11 cellular contexts compared by ENCODE assay signal in genomic region chr1:225890346-225891228, GRCh38. TPM values are rescaled to one million over a fixed set of nuclear protein-coding genes. Genes with fewer than 3 reads are reported as not detected.
DNase-seq lines count a peak whose midpoint lies in the region; ATAC-seq, FAIRE-seq and TF ChIP-seq lines count a peak whose summit lies in the region.
"Had no signal": no experiment of that assay in that cellular context is flagged by ENCODE, and none has a peak within 500 bp of the region (broad histone marks: within the 10 kb centered on the region; RNA-seq: fewer than 3 reads in every experiment).

No MANE protein-coding gene starts in this region.

- H3K27me3 ChIP-seq in GM12878 (replicated peaks in 1 of 2; ENCODE audit: control insufficient read depth in 2 of 2, insufficient read depth in 2 of 2, low read length in 1 of 2), result no peaks in the 10 kb centered on the region
- H3K27me3 ChIP-seq in mucosa of rectum (ENCODE audit: control insufficient read depth in 2 of 2, insufficient read depth in 2 of 2, low read length in 2 of 2), result no peaks in the 10 kb centered on the region

- no peaks in the 10 kb centered on the region for H4K20me1 ChIP-seq in GM12878 (ENCODE audit: control insufficient read depth, insufficient read depth)

- no peaks in the 10 kb centered on the region for H3K4me1 Mint-ChIP-seq in activated CD8-positive, alpha-beta memory T cell treated with anti-CD3 and anti-CD28 coated beads, Interleukin-2, amount 10 ng/mL, durations not matched to agents 7 days and 5 days

- no peaks in the 10 kb centered on the region for H3K36me3 Mint-ChIP-seq in activated CD8-positive, alpha-beta memory T cell treated with anti-CD3 and anti-CD28 coated beads, Interleukin-2, amount 10 ng/mL, durations not matched to agents 7 days and 5 days

- no peak for ATAC-seq in GM12878
- no peak for ATAC-seq in HG02571 (IDR thresholded peaks at IDR 0.05; ENCODE audit: unreplicated experiment)
- no peak for ATAC-seq in activated CD8-positive, alpha-beta memory T cell treated with anti-CD3 and anti-CD28 coated beads, Interleukin-2, amount 10 ng/mL, durations not matched to agents 7 days and 5 days
- no peak for ATAC-seq in GM21390 (IDR thresholded peaks at IDR 0.05; ENCODE audit: unreplicated experiment)

- DNase-seq in H54 (ENCODE audit: insufficient read length, low spot score), result peak; percentile 37
- DNase-seq in GM12878 (ENCODE audit: low read depth, low spot score), result no peak
- DNase-seq in activated CD8-positive, alpha-beta memory T cell treated with anti-CD3 and anti-CD28 coated beads, Interleukin-2, amount 10 ng/mL, durations not matched to agents 7 days and 5 days, result no peak
- DNase-seq: activated T-cell treated with anti-CD3 and anti-CD28 coated beads for 4 hours, AML-193, DMS79, esophagus squamous epithelium, NCI-H226 had no signal

- WGBS in GM12878 (ENCODE audit: insufficient coverage, insufficient replicate concordance, low lambda C conversion rate, missing lambda C conversion rate), result 50% methylated on average over 5 of the region's 6 CpGs

- no peak overlapping the region for H2AFZ ChIP-seq in GM12878 (ENCODE audit: control insufficient read depth, low read depth, low read length)

- H3K4me3 ChIP-seq in GM12878 (no peak overlapping the region), mucosa of rectum (ENCODE audit: low read length in 2 of 2) (peak overlapping the region in 1 of 2 donors; percentile 39)
- H3K4me3 ChIP-seq: esophagus squamous epithelium had no signal

- H3K27ac ChIP-seq in GM12878 (ENCODE audit: control insufficient read depth, insufficient read depth) (no peak overlapping the region), mucosa of rectum (ENCODE audit: low read depth in 2 of 2, low read length in 2 of 2) (peak overlapping the region; percentile 89 to 95)

- FAIRE-seq in H54 (lab: Jason Lieb, UNC), result no peak
- no peak for FAIRE-seq in GM12878 (lab: Jason Lieb, UNC)

- CTCF ChIA-PET in GM12878 (lab: Yijun Ruan, JAX), result no interaction called here
- CTCF ChIA-PET in activated CD8-positive, alpha-beta memory T cell treated with anti-CD3 and anti-CD28 coated beads, Interleukin-2, amount 10 ng/mL, durations not matched to agents 7 days and 5 days (lab: Charles Lee), result interaction anchor here (1.9 kb wide), 1 partner anchor 8 kb away, joined by 7 read pairs; the partner anchor contains the start of gene TMEM63A

- no peak for TF ChIP-seq EP300 in GM12878 (IDR thresholded peaks at IDR 0.05; ENCODE audit: borderline replicate concordance in 1 of 2, control insufficient read depth in 1 of 2, low read depth in 2 of 2, low read length in 2 of 2)

- no peak for TF ChIP-seq RAD21 in GM12878 (IDR thresholded peaks at IDR 0.05; ENCODE audit: insufficient read depth, low read depth, low read length)

- H3K9me3 ChIP-seq in GM12878 (replicated peaks; ENCODE audit: control insufficient read depth, insufficient read depth, low read length) (no peaks in the 10 kb centered on the region), mucosa of rectum (ENCODE audit: control insufficient read depth in 2 of 2, low read length in 2 of 2) (no peaks in the 10 kb centered on the region)
- H3K9me3 ChIP-seq: esophagus squamous epithelium had no signal

- no peak overlapping the region for H3K27ac Mint-ChIP-seq in activated CD8-positive, alpha-beta memory T cell treated with anti-CD3 and anti-CD28 coated beads, Interleukin-2, amount 10 ng/mL, durations not matched to agents 7 days and 5 days

- H3K79me2 ChIP-seq in GM12878 (ENCODE audit: control insufficient read depth, insufficient read depth, low read length), result no peaks in the 10 kb centered on the region

- H3K36me3 ChIP-seq in GM12878 (ENCODE audit: control insufficient read depth in 2 of 2, insufficient read depth in 2 of 2, low read length in 1 of 2) (no peaks in the 10 kb centered on the region), mucosa of rectum (ENCODE audit: control insufficient read depth in 2 of 2, insufficient read depth in 2 of 2, low read length in 2 of 2) (peaks cover 0 to 2% of the 10 kb centered on the region in 2 donors)
- H3K36me3 ChIP-seq: esophagus squamous epithelium had no signal

- no peak for TF ChIP-seq CTCF in GM12878 (IDR thresholded peaks at IDR 0.05 in 2 of 3, conservative IDR thresholded peaks at IDR 0.05 in 1 of 3; ENCODE audit: control insufficient read depth in 2 of 3, extremely low read depth in 1 of 3, insufficient read depth in 1 of 3, low read depth in 3 of 3, low read length in 3 of 3)

- TF ChIP-seq POLR2A in H54 (IDR thresholded peaks at IDR 0.05; ENCODE audit: low read depth, low read length), result no peak
- TF ChIP-seq POLR2A in GM12878 (IDR thresholded peaks at IDR 0.05; ENCODE audit: low read depth, low read length), result no peak

- POLR2A ChIA-PET in GM12878 (lab: Charles Lee), result interaction anchor here (1.2 kb wide), 1 partner anchor 8 kb away, joined by 3 read pairs; no protein-coding TSS in a partner anchor

- H3K9ac ChIP-seq in GM12878 (ENCODE audit: control insufficient read depth, insufficient read depth, low read length) (no peak overlapping the region), mucosa of rectum (ENCODE audit: low read depth in 1 of 2, low read length in 2 of 2) (peak overlapping the region in 1 of 2 donors; percentile 65)

- intact Hi-C loops in GM12878 (cut with micrococcal nuclease; ENCODE audit: unreplicated experiment), result no loop called here

- no peak overlapping the region for H3K4me2 ChIP-seq in GM12878 (ENCODE audit: control insufficient read depth, insufficient read depth)

- BruUV-seq in GM12878 (replicated peaks; lab: Mats Ljungman, UMichigan), result no TSS peak

- SMC1A ChIA-PET in GM12878 (lab: Charles Lee; ENCODE audit: uncharacterized antibody, unreplicated experiment), result no interaction called here

- H3K9me3 Mint-ChIP-seq in activated CD8-positive, alpha-beta memory T cell treated with anti-CD3 and anti-CD28 coated beads, Interleukin-2, amount 10 ng/mL, durations not matched to agents 7 days and 5 days (ENCODE audit: low read depth), result no peaks in the 10 kb centered on the region

- RAD21 ChIA-PET in GM12878 (lab: Charles Lee; ENCODE audit: unreplicated experiment), result no interaction called here

- H3K4me1 ChIP-seq in GM12878 (ENCODE audit: control insufficient read depth, insufficient read depth, low read length) (no peaks in the 10 kb centered on the region), mucosa of rectum (ENCODE audit: control insufficient read depth in 2 of 2, insufficient read depth in 2 of 2, low read length in 2 of 2) (peaks cover 32 to 33% of the 10 kb centered on the region in 2 donors)

- peaks cover 10% of the 10 kb centered on the region for H3K27me3 Mint-ChIP-seq in activated CD8-positive, alpha-beta memory T cell treated with anti-CD3 and anti-CD28 coated beads, Interleukin-2, amount 10 ng/mL, durations not matched to agents 7 days and 5 days

- no peak overlapping the region for H3K4me3 Mint-ChIP-seq in activated CD8-positive, alpha-beta memory T cell treated with anti-CD3 and anti-CD28 coated beads, Interleukin-2, amount 10 ng/mL, durations not matched to agents 7 days and 5 days

- in situ Hi-C loops in GM12878 (cut with MboI), result no loop called here

RNA-seq across cellular contexts. Expression of gene LEFTY1, which starts 1.6 kb away (rescaled TPM):
- not detected in 2 replicates for total RNA-seq in GM12878 (2013; cell fraction: nucleolus; rRNA removed)
- 0.06 TPM in 1 of 2 replicates, not detected in the other for total RNA-seq in GM12878 (2014; rRNA removed)
- total RNA-seq in GM12878 (2014; rRNA removed; fragmentation: Illumina TruSeq; extraction: Trizol), result not detected in 2 replicates
- total RNA-seq in GM12878 (2021), result 0.27 TPM in 1 of 2 replicates, not detected in the other
- not detected for polyA plus RNA-seq in GM12878 (2011; ENCODE audit: low read depth)
- polyA plus RNA-seq in GM12878 (2011; rRNA removed), result not detected in 2 replicates
- 0.04 TPM in 1 of 2 replicates, not detected in the other for polyA plus RNA-seq in GM12878 (2011; cell fraction: cytosol; rRNA removed)
- polyA plus RNA-seq in GM12878 (2011; cell fraction: nucleus; rRNA removed), result 0.06 TPM in 1 of 2 replicates, not detected in the other
- polyA plus RNA-seq in GM12878 (2012), result 0.08 TPM in 1 of 2 replicates, not detected in the other
- not detected in 2 replicates for polyA plus RNA-seq in GM12878 (2014; fragmentation: Illumina TruSeq; extraction: Trizol)
- polyA plus RNA-seq in GM12878 (2014; fragmentation: Nextera tagmentation; extraction: Ambion mirVana), result not detected
- polyA plus RNA-seq in GM12878 (2014; rRNA removed), result 0.06 TPM in 1 of 2 replicates, not detected in the other
- not detected for polyA plus RNA-seq in GM12878 (2016; fragmentation: Nextera tagmentation; extraction: Ambion mirVana)
- polyA minus RNA-seq in GM12878 (2011; rRNA and poly(A)+ RNA removed), result not detected in 2 replicates
- not detected in 2 replicates for polyA minus RNA-seq in GM12878 (2011; cell fraction: cytosol; rRNA and poly(A)+ RNA removed)
- polyA minus RNA-seq in GM12878 (2011; cell fraction: nucleus; rRNA and poly(A)+ RNA removed), result not detected in 2 replicates
- total RNA-seq in activated CD8-positive, alpha-beta memory T cell treated with anti-CD3 and anti-CD28 coated beads, Interleukin-2, amount 10 ng/mL, durations not matched to agents 7 days and 5 days, result not detected
- total RNA-seq: esophagus squamous epithelium had no signal

RNA-seq across cellular contexts. Expression of gene TMEM63A, which starts 8.4 kb away (rescaled TPM):
- total RNA-seq in GM12878 (2013; cell fraction: nucleolus; rRNA removed), result 302 and 309 TPM in 2 replicates
- 12.0 TPM in 2 replicates for total RNA-seq in GM12878 (2014; rRNA removed)
- 8.7 and 10.4 TPM in 2 replicates for total RNA-seq in GM12878 (2014; rRNA removed; fragmentation: Illumina TruSeq; extraction: Trizol)
- total RNA-seq in GM12878 (2021), result 27.6 and 31.8 TPM in 2 replicates
- polyA plus RNA-seq in GM12878 (2011; ENCODE audit: low read depth), result 9.4 TPM
- 21.0 and 33.5 TPM in 2 replicates for polyA plus RNA-seq in GM12878 (2011; rRNA removed)
- polyA plus RNA-seq in GM12878 (2011; cell fraction: cytosol; rRNA removed), result 18.1 and 18.5 TPM in 2 replicates
- 203 and 271 TPM in 2 replicates for polyA plus RNA-seq in GM12878 (2011; cell fraction: nucleus; rRNA removed)
- 18.2 and 27.5 TPM in 2 replicates for polyA plus RNA-seq in GM12878 (2012)
- polyA plus RNA-seq in GM12878 (2014; fragmentation: Illumina TruSeq; extraction: Trizol), result 19.6 and 20.1 TPM in 2 replicates
- polyA plus RNA-seq in GM12878 (2014; fragmentation: Nextera tagmentation; extraction: Ambion mirVana), result 1 to 10 TPM; 1.3 to 1.8 TPM
- 17.2 and 20.2 TPM in 2 replicates for polyA plus RNA-seq in GM12878 (2014; rRNA removed)
- polyA plus RNA-seq in GM12878 (2016; fragmentation: Nextera tagmentation; extraction: Ambion mirVana), result 10 to 100 TPM; 14.4 to 15.9 TPM
- polyA minus RNA-seq in GM12878 (2011; rRNA and poly(A)+ RNA removed), result 37.9 and 46.4 TPM in 2 replicates
- 7.7 and 11.4 TPM in 2 replicates for polyA minus RNA-seq in GM12878 (2011; cell fraction: cytosol; rRNA and poly(A)+ RNA removed)
- polyA minus RNA-seq in GM12878 (2011; cell fraction: nucleus; rRNA and poly(A)+ RNA removed), result 61.2 and 88.9 TPM in 2 replicates
- 10 to 100 TPM; 50.4 to 58.7 TPM for total RNA-seq in activated CD8-positive, alpha-beta memory T cell treated with anti-CD3 and anti-CD28 coated beads, Interleukin-2, amount 10 ng/mL, durations not matched to agents 7 days and 5 days

RNA-seq across cellular contexts. Expression of gene PYCR2, which starts 33.5 kb away (rescaled TPM):
- 41.1 and 41.4 TPM in 2 replicates for total RNA-seq in GM12878 (2013; cell fraction: nucleolus; rRNA removed)
- total RNA-seq in GM12878 (2014; rRNA removed) (53.4 and 65.2 TPM in 2 replicates), GM12878 (2014; rRNA removed; fragmentation: Illumina TruSeq; extraction: Trizol) (31.0 and 33.6 TPM in 2 replicates), GM12878 (2021) (77.2 and 81.8 TPM in 2 replicates)
- 22.2 TPM for polyA plus RNA-seq in GM12878 (2011; ENCODE audit: low read depth)
- polyA plus RNA-seq in GM12878 (2011; rRNA removed) (24.3 and 46.0 TPM in 2 replicates), GM12878 (2014; fragmentation: Illumina TruSeq; extraction: Trizol) (19.1 and 47.0 TPM in 2 replicates), GM12878 (2014; fragmentation: Nextera tagmentation; extraction: Ambion mirVana) (1 to 10 TPM; 1.7 to 5.9 TPM), GM12878 (2014; rRNA removed) (62.8 and 64.9 TPM in 2 replicates), GM12878 (2016; fragmentation: Nextera tagmentation; extraction: Ambion mirVana) (10 to 100 TPM; 74.9 to 76.3 TPM)
- polyA plus RNA-seq in GM12878 (2011; cell fraction: cytosol; rRNA removed), result 49.9 and 63.2 TPM in 2 replicates
- polyA plus RNA-seq in GM12878 (2011; cell fraction: nucleus; rRNA removed), result 101 and 106 TPM in 2 replicates
- polyA plus RNA-seq in GM12878 (2012), result 45.2 and 52.3 TPM in 2 replicates
- 29.4 and 39.5 TPM in 2 replicates for polyA minus RNA-seq in GM12878 (2011; rRNA and poly(A)+ RNA removed)
- 8.3 and 15.2 TPM in 2 replicates for polyA minus RNA-seq in GM12878 (2011; cell fraction: cytosol; rRNA and poly(A)+ RNA removed)
- 20.2 and 31.1 TPM in 2 replicates for polyA minus RNA-seq in GM12878 (2011; cell fraction: nucleus; rRNA and poly(A)+ RNA removed)
- total RNA-seq in activated CD8-positive, alpha-beta memory T cell treated with anti-CD3 and anti-CD28 coated beads, Interleukin-2, amount 10 ng/mL, durations not matched to agents 7 days and 5 days, result 100 to 1,000 TPM; 103 to 106 TPM

RNA-seq across cellular contexts. Expression of gene LEFTY2, which starts 50.4 kb away (rescaled TPM):
- not detected in 2 replicates for total RNA-seq in GM12878 (2013; cell fraction: nucleolus; rRNA removed)
- total RNA-seq in GM12878 (2014; rRNA removed) (not detected in 2 replicates), GM12878 (2014; rRNA removed; fragmentation: Illumina TruSeq; extraction: Trizol) (not detected in 2 replicates), GM12878 (2021) (not detected in 2 replicates)
- polyA plus RNA-seq in GM12878 (2011; ENCODE audit: low read depth), result not detected
- polyA plus RNA-seq in GM12878 (2011; rRNA removed) (not detected in 2 replicates), GM12878 (2014; fragmentation: Illumina TruSeq; extraction: Trizol) (not detected in 2 replicates), GM12878 (2014; fragmentation: Nextera tagmentation; extraction: Ambion mirVana) (not detected), GM12878 (2014; rRNA removed) (not detected in 2 replicates), GM12878 (2016; fragmentation: Nextera tagmentation; extraction: Ambion mirVana) (not detected)
- not detected in 2 replicates for polyA plus RNA-seq in GM12878 (2011; cell fraction: cytosol; rRNA removed)
- polyA plus RNA-seq in GM12878 (2011; cell fraction: nucleus; rRNA removed), result not detected in 2 replicates
- polyA plus RNA-seq in GM12878 (2012), result not detected in 2 replicates
- not detected in 2 replicates for polyA minus RNA-seq in GM12878 (2011; rRNA and poly(A)+ RNA removed)
- polyA minus RNA-seq in GM12878 (2011; cell fraction: cytosol; rRNA and poly(A)+ RNA removed), result not detected in 2 replicates
- not detected in 2 replicates for polyA minus RNA-seq in GM12878 (2011; cell fraction: nucleus; rRNA and poly(A)+ RNA removed)
- not detected for total RNA-seq in activated CD8-positive, alpha-beta memory T cell treated with anti-CD3 and anti-CD28 coated beads, Interleukin-2, amount 10 ng/mL, durations not matched to agents 7 days and 5 days
- total RNA-seq: esophagus squamous epithelium had no signal
